Comparison of ENCODE assay signal across 1 cellular context in the genomic region with DNA sequence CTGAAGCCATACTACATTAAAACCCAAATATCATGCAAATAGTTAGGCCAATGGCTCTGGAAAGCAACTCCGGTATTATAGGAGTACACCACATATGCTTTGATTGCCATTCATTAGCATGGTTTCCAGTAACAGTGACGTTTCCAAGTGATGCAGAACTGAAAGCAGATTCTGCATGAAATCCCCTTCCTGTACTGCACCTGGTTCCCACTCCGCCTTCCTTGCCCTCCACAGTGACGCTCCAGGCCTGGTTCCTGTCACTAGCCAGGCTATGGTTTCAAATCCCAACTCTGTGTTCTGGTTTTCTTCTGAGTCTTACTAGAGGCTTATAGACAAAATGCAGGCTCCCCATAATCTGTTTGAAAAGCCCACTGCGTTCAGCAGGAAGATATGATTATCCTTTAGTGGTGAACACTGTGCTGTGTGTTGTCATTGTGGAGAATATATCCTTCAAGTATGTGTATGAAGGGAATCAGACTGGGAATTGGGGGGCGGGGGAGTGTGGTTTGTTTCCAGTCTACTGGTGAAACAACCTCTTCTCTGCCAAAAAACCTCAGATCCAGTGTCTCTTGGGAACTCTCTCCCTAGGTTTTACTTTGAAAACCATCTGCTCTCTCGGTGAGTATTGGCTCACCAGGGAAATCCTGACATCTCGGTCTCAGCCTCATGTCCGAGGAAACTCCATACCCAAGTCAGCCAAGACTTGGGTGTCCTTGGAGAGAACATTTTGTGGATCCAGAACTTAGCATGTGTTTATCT.
TF ChIP-seq lines count a peak whose summit lies in the region.

No MANE protein-coding gene starts in this region.

TF ChIP-seq in GM23338, 12 proteins besides CTCF, POLR2A, EP300 and RAD21 (continued from another document):
- TF ChIP-seq, protein P1, sequence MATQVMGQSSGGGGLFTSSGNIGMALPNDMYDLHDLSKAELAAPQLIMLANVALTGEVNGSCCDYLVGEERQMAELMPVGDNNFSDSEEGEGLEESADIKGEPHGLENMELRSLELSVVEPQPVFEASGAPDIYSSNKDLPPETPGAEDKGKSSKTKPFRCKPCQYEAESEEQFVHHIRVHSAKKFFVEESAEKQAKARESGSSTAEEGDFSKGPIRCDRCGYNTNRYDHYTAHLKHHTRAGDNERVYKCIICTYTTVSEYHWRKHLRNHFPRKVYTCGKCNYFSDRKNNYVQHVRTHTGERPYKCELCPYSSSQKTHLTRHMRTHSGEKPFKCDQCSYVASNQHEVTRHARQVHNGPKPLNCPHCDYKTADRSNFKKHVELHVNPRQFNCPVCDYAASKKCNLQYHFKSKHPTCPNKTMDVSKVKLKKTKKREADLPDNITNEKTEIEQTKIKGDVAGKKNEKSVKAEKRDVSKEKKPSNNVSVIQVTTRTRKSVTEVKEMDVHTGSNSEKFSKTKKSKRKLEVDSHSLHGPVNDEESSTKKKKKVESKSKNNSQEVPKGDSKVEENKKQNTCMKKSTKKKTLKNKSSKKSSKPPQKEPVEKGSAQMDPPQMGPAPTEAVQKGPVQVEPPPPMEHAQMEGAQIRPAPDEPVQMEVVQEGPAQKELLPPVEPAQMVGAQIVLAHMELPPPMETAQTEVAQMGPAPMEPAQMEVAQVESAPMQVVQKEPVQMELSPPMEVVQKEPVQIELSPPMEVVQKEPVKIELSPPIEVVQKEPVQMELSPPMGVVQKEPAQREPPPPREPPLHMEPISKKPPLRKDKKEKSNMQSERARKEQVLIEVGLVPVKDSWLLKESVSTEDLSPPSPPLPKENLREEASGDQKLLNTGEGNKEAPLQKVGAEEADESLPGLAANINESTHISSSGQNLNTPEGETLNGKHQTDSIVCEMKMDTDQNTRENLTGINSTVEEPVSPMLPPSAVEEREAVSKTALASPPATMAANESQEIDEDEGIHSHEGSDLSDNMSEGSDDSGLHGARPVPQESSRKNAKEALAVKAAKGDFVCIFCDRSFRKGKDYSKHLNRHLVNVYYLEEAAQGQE (IDR thresholded peaks at IDR 0.05; ENCODE audit: unreplicated experiment), result no peak
- TF ChIP-seq, protein P2, sequence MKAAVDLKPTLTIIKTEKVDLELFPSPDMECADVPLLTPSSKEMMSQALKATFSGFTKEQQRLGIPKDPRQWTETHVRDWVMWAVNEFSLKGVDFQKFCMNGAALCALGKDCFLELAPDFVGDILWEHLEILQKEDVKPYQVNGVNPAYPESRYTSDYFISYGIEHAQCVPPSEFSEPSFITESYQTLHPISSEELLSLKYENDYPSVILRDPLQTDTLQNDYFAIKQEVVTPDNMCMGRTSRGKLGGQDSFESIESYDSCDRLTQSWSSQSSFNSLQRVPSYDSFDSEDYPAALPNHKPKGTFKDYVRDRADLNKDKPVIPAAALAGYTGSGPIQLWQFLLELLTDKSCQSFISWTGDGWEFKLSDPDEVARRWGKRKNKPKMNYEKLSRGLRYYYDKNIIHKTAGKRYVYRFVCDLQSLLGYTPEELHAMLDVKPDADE (IDR thresholded peaks at IDR 0.05), result no peak
- TF ChIP-seq ZNF331 (CRISPR knock-in tag; IDR thresholded peaks at IDR 0.05; ENCODE audit: low read depth), result no peak
TF ChIP-seq in GM23338: peak in this region for 0.
